ENCODE assay signal across 9 cellular contexts in the genomic region with DNA sequence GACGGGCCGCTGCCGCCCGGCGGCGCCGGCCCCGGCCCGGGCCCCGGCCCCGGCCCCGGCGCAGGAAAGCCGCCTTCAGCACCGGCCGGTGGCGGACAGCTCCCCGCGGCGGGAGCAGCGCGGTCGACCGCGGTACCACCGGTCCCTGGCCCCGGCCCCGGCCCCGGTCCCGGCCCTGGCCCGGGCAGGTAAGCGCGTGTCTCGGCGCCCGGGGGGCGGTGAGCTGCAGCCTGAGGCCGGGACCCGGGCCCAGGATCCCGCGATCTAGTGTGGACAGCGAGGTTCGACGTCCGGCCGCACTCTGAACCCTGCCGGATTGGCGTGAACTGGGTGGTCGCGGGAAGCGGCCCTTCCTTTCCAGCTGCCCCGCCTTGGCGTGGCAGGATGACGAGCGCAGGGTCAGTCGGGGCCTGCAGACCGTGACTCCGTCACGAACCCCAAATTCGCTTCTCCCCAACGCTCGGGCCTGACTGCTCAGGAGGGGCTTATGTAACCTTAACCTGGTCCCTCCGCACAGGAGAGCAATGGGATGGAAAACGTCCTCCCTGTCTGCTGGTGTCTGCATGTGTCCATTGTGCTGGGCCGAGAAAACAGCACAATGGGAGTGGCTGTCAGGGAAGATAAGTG. TPM values are rescaled to one million over a fixed set of nuclear protein-coding genes. Genes with fewer than 3 reads are reported as not detected.
DNase-seq lines count a peak whose midpoint lies in the region; ATAC-seq and TF ChIP-seq lines count a peak whose summit lies in the region.
"Had no signal": no experiment of that assay in that cellular context is flagged by ENCODE, and none has a peak within 500 bp of the region (broad histone marks: within the 10 kb centered on the region; RNA-seq: fewer than 3 reads in every experiment).

No MANE protein-coding gene starts in this region.

- H2AFZ ChIP-seq in SU-DHL-6 (ENCODE audit: low read depth, low read length, severe bottlenecking) (no peak overlapping the region), mammary epithelial cell (ENCODE audit: low read depth, low read length) (no peak overlapping the region)

- H3K9me3 ChIP-seq in SU-DHL-6 (ENCODE audit: insufficient read depth, low read length) (no peaks in the 10 kb centered on the region), mammary epithelial cell (replicated peaks; ENCODE audit: insufficient read depth, low read length) (no peaks in the 10 kb centered on the region), liver (ENCODE audit: control insufficient read depth in 4 of 4, low read length in 3 of 4) (no peaks in the 10 kb centered on the region)

- no peaks in the 10 kb centered on the region for H3K9me2 ChIP-seq in SU-DHL-6 (replicated peaks; ENCODE audit: insufficient read depth, low read length)

- no peak for TF ChIP-seq CTCF in SU-DHL-6 (IDR thresholded peaks at IDR 0.05; ENCODE audit: insufficient read depth, low read length, poor library complexity, severe bottlenecking)
- TF ChIP-seq CTCF in mammary epithelial cell (conservative IDR thresholded peaks at IDR 0.05 in 1 of 2, IDR thresholded peaks at IDR 0.05 in 1 of 2; ENCODE audit: extremely low read depth in 1 of 2, insufficient read depth in 1 of 2, low read depth in 1 of 2, low read length in 2 of 2) = no peak
- no peak for TF ChIP-seq CTCF in liver (IDR thresholded peaks at IDR 0.05; ENCODE audit: low read depth, low read length, missing input control)

- peak; percentile 4 for DNase-seq in NCI-H1092 (lab: John Stamatoyannopoulos, UW)
- DNase-seq in NCI-H1092 treated with DMSO at 0.1 percent for 48 hours (lab: John Stamatoyannopoulos, UW) = no peak
- peak; percentile 28 for DNase-seq in mammary epithelial cell
- DNase-seq in stimulated activated CD8-positive, alpha-beta memory T cell treated with anti-CD3 and anti-CD28 coated beads, Interleukin-15, amount 100 ng/mL, for 1 hour (ENCODE audit: low read depth) = peak; percentile 34
- no peak for DNase-seq in DMS114 treated with DMSO at 0.1 percent for 48 hours (lab: John Stamatoyannopoulos, UW; ENCODE audit: unreplicated experiment)

- intact Hi-C loops in mammary epithelial cell (cut with micrococcal nuclease) = no loop called here

- H3K4me1 ChIP-seq in mammary epithelial cell (ENCODE audit: insufficient read depth, low read length) (no peaks in the 10 kb centered on the region), liver (ENCODE audit: control insufficient read depth in 4 of 4, insufficient read depth in 4 of 4, low read length in 3 of 4) (peaks cover 7 to 19% (median 13%) of the 10 kb centered on the region in 4 donors)

- no peaks in the 10 kb centered on the region for H3K79me2 ChIP-seq in SU-DHL-6 (ENCODE audit: insufficient read depth, low read length)
- no peaks in the 10 kb centered on the region for H3K79me2 ChIP-seq in mammary epithelial cell (ENCODE audit: insufficient read depth, low read length)

- no peaks in the 10 kb centered on the region for H3K27me3 ChIP-seq in SU-DHL-6 (ENCODE audit: low read length)
- no peaks in the 10 kb centered on the region for H3K27me3 ChIP-seq in mammary epithelial cell (ENCODE audit: insufficient read depth, low read length)
- no peaks in the 10 kb centered on the region for H3K27me3 ChIP-seq in liver (ENCODE audit: control insufficient read depth in 4 of 4, insufficient read depth in 4 of 4, low read length in 3 of 4)

- WGBS in mammary epithelial cell (ENCODE audit: low coverage, missing lambda C conversion rate) = 9% methylated on average over 31 of the region's 65 CpGs
- 2% methylated on average over 65 of the region's 65 CpGs for WGBS in liver

- H4K20me1 ChIP-seq in SU-DHL-6 (ENCODE audit: low read depth, low read length) (no peaks in the 10 kb centered on the region), mammary epithelial cell (ENCODE audit: insufficient read depth, low read length) (no peaks in the 10 kb centered on the region)

- no peaks in the 10 kb centered on the region for H3F3A ChIP-seq in SU-DHL-6 (ENCODE audit: insufficient read depth)

- TF ChIP-seq RAD21 in liver (IDR thresholded peaks at IDR 0.05) = no peak

- dilution Hi-C loops in mammary epithelial cell (cut with HindIII; ENCODE audit: low sequenced_read_pairs) = loop anchor here (5.0 kb wide), 2 partner anchors 82 to 118 kb away; a partner anchor contains a TSS

- H3K4me2 ChIP-seq in SU-DHL-6 (ENCODE audit: low read depth, low read length, poor library complexity, severe bottlenecking) (peak overlapping the region; percentile 39), mammary epithelial cell (ENCODE audit: insufficient read depth, low read depth, low read length) (peak overlapping the region; percentile 84)

- in situ Hi-C loops in mammary epithelial cell (cut with MboI; ENCODE audit: low sequenced_read_pairs in 2 of 2) = no loop called here

- peak; percentile 43 for ATAC-seq in HG02981 (IDR thresholded peaks at IDR 0.05; ENCODE audit: unreplicated experiment)

- H3K9ac ChIP-seq in SU-DHL-6 (ENCODE audit: low read length) = no peak overlapping the region
- no peak overlapping the region for H3K9ac ChIP-seq in mammary epithelial cell (ENCODE audit: insufficient read depth, low read length)
- no peak overlapping the region for H3K9ac ChIP-seq in liver (ENCODE audit: low read depth in 1 of 2, low read length in 2 of 2)

- peak overlapping the region; percentile 36 for H3K4me3 ChIP-seq in SU-DHL-6 (ENCODE audit: insufficient read depth, low read length, poor library complexity, severe bottlenecking)
- peak overlapping the region in 2 of 3 experiments; percentile 50 to 58 for H3K4me3 ChIP-seq in mammary epithelial cell (replicated peaks in 1 of 3; ENCODE audit: insufficient read depth in 1 of 3, low read depth in 2 of 3, low read length in 3 of 3)
- peak overlapping the region in 2 of 3 donors; percentile 51 to 85 for H3K4me3 ChIP-seq in liver (ENCODE audit: low read depth in 1 of 3, low read length in 3 of 3)

- no peak overlapping the region for H3K27ac ChIP-seq in SU-DHL-6 (ENCODE audit: low read depth, low read length)
- no peak overlapping the region for H3K27ac ChIP-seq in mammary epithelial cell (ENCODE audit: insufficient read depth, low read depth, low read length)
- H3K27ac ChIP-seq in liver (ENCODE audit: low read depth in 1 of 2, low read length in 2 of 2) = no peak overlapping the region
- H3K27ac ChIP-seq: epithelial cell of prostate had no signal

- CTCF ChIA-PET in mammary epithelial cell (lab: Charles Lee; ENCODE audit: low non-redundant PET) = no interaction called here

- no TSS peak for BruUV-seq in mammary epithelial cell (replicated peaks; lab: Mats Ljungman, UMichigan)

- H3K36me3 ChIP-seq in SU-DHL-6 (ENCODE audit: low read length) (no peaks in the 10 kb centered on the region), mammary epithelial cell (ENCODE audit: insufficient read depth, low read length) (no peaks in the 10 kb centered on the region), liver (ENCODE audit: control insufficient read depth in 4 of 4, insufficient read depth in 3 of 4, low read depth in 1 of 4, low read length in 3 of 4) (no peaks in the 10 kb centered on the region)

TF ChIP-seq in liver, 16 proteins besides CTCF, POLR2A, EP300 and RAD21:
- TF ChIP-seq, protein P1, sequence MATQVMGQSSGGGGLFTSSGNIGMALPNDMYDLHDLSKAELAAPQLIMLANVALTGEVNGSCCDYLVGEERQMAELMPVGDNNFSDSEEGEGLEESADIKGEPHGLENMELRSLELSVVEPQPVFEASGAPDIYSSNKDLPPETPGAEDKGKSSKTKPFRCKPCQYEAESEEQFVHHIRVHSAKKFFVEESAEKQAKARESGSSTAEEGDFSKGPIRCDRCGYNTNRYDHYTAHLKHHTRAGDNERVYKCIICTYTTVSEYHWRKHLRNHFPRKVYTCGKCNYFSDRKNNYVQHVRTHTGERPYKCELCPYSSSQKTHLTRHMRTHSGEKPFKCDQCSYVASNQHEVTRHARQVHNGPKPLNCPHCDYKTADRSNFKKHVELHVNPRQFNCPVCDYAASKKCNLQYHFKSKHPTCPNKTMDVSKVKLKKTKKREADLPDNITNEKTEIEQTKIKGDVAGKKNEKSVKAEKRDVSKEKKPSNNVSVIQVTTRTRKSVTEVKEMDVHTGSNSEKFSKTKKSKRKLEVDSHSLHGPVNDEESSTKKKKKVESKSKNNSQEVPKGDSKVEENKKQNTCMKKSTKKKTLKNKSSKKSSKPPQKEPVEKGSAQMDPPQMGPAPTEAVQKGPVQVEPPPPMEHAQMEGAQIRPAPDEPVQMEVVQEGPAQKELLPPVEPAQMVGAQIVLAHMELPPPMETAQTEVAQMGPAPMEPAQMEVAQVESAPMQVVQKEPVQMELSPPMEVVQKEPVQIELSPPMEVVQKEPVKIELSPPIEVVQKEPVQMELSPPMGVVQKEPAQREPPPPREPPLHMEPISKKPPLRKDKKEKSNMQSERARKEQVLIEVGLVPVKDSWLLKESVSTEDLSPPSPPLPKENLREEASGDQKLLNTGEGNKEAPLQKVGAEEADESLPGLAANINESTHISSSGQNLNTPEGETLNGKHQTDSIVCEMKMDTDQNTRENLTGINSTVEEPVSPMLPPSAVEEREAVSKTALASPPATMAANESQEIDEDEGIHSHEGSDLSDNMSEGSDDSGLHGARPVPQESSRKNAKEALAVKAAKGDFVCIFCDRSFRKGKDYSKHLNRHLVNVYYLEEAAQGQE (IDR thresholded peaks at IDR 0.05) = peak; percentile 96
- no peak for TF ChIP-seq NR2F2 (IDR thresholded peaks at IDR 0.05)
TF ChIP-seq in liver: peak in this region for 1.

RNA-seq across cellular contexts. Expression of a gene that starts 0.5 kb away (rescaled TPM):
- total RNA-seq in mammary epithelial cell (under 1 TPM; under 0.01 to 0.21 TPM), liver (under 1 TPM; 0.42 to 0.67 TPM)
- polyA plus RNA-seq in mammary epithelial cell (0.01 TPM), liver (under 1 TPM; 0.32 to 0.38 TPM)
- 0.05 TPM for polyA minus RNA-seq in mammary epithelial cell

Comparison
In these comparisons a context has a peak if more than half of its experiments do, and no peak if none do; other contexts are left out.
1. DNase-seq: peak in NCI-H1092 (single experiment), mammary epithelial cell (single experiment) and stimulated activated CD8-positive, alpha-beta memory T cell treated with anti-CD3 and anti-CD28 coated beads, Interleukin-15, amount 100 ng/mL, for 1 hour (single experiment); none in NCI-H1092 treated with DMSO at 0.1 percent for 48 hours (single experiment) and DMS114 treated with DMSO at 0.1 percent for 48 hours (single experiment).
2. Peak in every context shown above with its lines, with median percentiles within 50 percentile points of each other: H3K4me3 ChIP-seq.